Comparison of ENCODE assay signal across 1 cellular context in the genomic region with DNA sequence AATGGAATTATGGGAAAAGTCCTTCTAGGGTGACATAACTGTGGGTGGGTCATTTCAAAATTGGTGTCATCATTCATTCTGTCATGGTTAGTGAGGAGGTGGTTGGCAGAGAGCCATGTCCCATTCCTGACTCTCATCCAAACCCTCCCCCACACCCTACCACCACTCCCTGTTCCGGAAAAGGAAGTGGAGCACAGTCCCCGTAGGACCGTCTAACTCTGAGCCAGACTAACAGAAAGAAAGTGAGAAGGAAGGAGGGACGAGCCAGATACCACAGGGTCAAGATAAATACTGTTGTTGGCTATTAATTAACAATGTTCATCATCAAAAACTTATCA.
TF ChIP-seq lines count a peak whose summit lies in the region.

No MANE protein-coding gene starts in this region.

TF ChIP-seq in endothelial cell of umbilical vein, 7 proteins besides CTCF, POLR2A, EP300 and RAD21:
- TF ChIP-seq GATA2 (IDR thresholded peaks at IDR 0.05; ENCODE audit: insufficient read depth, insufficient read length, low read depth, low read length) (no peak), MYC (IDR thresholded peaks at IDR 0.05; ENCODE audit: low read depth, low read length) (no peak), POLR2AphosphoS5 (IDR thresholded peaks at IDR 0.05; ENCODE audit: insufficient read depth, low read depth, low read length) (no peak), EZH2 (IDR thresholded peaks at IDR 0.05; ENCODE audit: borderline replicate concordance, low read depth, low read length, severe bottlenecking) (no peak), JUN (IDR thresholded peaks at IDR 0.05; ENCODE audit: borderline replicate concordance, insufficient read depth, insufficient read length, low read depth) (no peak), MAX (IDR thresholded peaks at IDR 0.05; ENCODE audit: insufficient read depth, insufficient read length) (no peak)
